In the genomic region with DNA sequence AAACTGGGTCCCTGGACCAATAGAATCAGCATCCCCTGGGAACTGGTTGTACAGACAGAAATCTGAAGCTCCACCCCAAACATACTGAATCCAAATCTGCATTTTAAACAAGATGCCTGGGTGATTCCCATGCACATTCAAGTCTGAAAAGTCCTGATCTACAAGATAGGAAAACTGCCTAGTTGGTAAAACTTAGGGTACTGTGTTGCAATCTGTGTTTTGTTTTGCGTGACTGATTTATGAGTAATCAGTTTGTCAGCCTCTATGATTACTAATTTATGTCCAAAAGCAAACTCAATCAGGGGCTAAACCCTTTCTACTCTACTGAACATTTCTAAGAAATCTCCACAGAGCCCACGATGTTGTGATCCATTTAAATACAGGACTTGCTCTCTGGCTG, we compare ENCODE assay signal across 1 cellular context.
TF ChIP-seq lines count a peak whose summit lies in the region.

No MANE protein-coding gene starts in this region.

TF ChIP-seq in HCT116, 20 proteins besides CTCF, POLR2A, EP300 and RAD21 (continued from another document):
- TF ChIP-seq, protein P1, sequence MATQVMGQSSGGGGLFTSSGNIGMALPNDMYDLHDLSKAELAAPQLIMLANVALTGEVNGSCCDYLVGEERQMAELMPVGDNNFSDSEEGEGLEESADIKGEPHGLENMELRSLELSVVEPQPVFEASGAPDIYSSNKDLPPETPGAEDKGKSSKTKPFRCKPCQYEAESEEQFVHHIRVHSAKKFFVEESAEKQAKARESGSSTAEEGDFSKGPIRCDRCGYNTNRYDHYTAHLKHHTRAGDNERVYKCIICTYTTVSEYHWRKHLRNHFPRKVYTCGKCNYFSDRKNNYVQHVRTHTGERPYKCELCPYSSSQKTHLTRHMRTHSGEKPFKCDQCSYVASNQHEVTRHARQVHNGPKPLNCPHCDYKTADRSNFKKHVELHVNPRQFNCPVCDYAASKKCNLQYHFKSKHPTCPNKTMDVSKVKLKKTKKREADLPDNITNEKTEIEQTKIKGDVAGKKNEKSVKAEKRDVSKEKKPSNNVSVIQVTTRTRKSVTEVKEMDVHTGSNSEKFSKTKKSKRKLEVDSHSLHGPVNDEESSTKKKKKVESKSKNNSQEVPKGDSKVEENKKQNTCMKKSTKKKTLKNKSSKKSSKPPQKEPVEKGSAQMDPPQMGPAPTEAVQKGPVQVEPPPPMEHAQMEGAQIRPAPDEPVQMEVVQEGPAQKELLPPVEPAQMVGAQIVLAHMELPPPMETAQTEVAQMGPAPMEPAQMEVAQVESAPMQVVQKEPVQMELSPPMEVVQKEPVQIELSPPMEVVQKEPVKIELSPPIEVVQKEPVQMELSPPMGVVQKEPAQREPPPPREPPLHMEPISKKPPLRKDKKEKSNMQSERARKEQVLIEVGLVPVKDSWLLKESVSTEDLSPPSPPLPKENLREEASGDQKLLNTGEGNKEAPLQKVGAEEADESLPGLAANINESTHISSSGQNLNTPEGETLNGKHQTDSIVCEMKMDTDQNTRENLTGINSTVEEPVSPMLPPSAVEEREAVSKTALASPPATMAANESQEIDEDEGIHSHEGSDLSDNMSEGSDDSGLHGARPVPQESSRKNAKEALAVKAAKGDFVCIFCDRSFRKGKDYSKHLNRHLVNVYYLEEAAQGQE (IDR thresholded peaks at IDR 0.05; ENCODE audit: low read depth): no peak
- peak; percentile 64; the same call in 1 of the 2 replicates for TF ChIP-seq FOSL1 (IDR thresholded peaks at IDR 0.05; ENCODE audit: low read depth)
